In genomic region chr11:97428247-97428646, GRCh38 we compare ENCODE assay signal across 21 cellular contexts.
"Had no signal": no experiment of that assay in that cellular context is flagged by ENCODE, and none has a peak within 500 bp of the region (broad histone marks: within the 10 kb centered on the region; RNA-seq: fewer than 3 reads in every experiment).

No MANE protein-coding gene starts in this region.

- H3K9me3 Mint-ChIP-seq: mesothelial cell of epicardium had no signal

- H3K9me3 ChIP-seq: esophagus muscularis mucosa, gastroesophageal sphincter, lower lobe of right lung had no signal

- H3K36me3 Mint-ChIP-seq: immature natural killer cell, mesothelial cell of epicardium had no signal

- ATAC-seq: foreskin keratinocyte, gastroesophageal sphincter, left lobe of liver, left ventricle myocardium superior, lower lobe of right lung, mucosa of descending colon had no signal

- H3K36me3 ChIP-seq: esophagus muscularis mucosa, gastroesophageal sphincter, heart left ventricle, lower lobe of right lung had no signal

- H3K79me2 ChIP-seq: hepatocyte had no signal

- H2AFZ ChIP-seq: hepatocyte had no signal

- H3K27ac Mint-ChIP-seq: immature natural killer cell, mesothelial cell of epicardium had no signal

- H3K4me3 ChIP-seq: coronary artery, dorsolateral prefrontal cortex, esophagus muscularis mucosa, gastroesophageal sphincter, heart left ventricle, hepatocyte, lower lobe of right lung, mucosa of descending colon had no signal

- H3K27ac ChIP-seq: coronary artery, dorsolateral prefrontal cortex, esophagus muscularis mucosa, foreskin keratinocyte, gastroesophageal sphincter, heart left ventricle, hepatocyte, lower lobe of right lung had no signal

- DNase-seq: dermis blood vessel endothelial cell; dorsolateral prefrontal cortex; effector CD4-positive, alpha-beta T cell; effector memory CD4-positive, alpha-beta T cell; foreskin keratinocyte; heart left ventricle; hypothalamus; immature natural killer cell; islet precursor cell; kidney; kidney glomerular epithelial cell; left ventricle myocardium superior; lower lobe of right lung; mesenchymal stem cell; mucosa of descending colon had no signal

- H3K4me1 ChIP-seq: esophagus muscularis mucosa, foreskin keratinocyte, gastroesophageal sphincter, heart left ventricle, lower lobe of right lung had no signal

- H3K4me1 Mint-ChIP-seq: immature natural killer cell had no signal

- H3K4me2 ChIP-seq: hepatocyte had no signal

- H3K4me3 Mint-ChIP-seq: immature natural killer cell, mesothelial cell of epicardium had no signal

- H3K27me3 ChIP-seq: dorsolateral prefrontal cortex, esophagus muscularis mucosa, foreskin keratinocyte, gastroesophageal sphincter, heart left ventricle, hepatocyte had no signal
